ENCODE assay signal across 1 cellular context in genomic region chr20:37390891-37391525, GRCh38.
TF ChIP-seq lines count a peak whose summit lies in the region.

No MANE protein-coding gene starts in this region.

TF ChIP-seq in HepG2, 621 proteins besides CTCF, POLR2A, EP300 and RAD21 (continued from another document and continues in another):
- TF ChIP-seq, protein P1, sequence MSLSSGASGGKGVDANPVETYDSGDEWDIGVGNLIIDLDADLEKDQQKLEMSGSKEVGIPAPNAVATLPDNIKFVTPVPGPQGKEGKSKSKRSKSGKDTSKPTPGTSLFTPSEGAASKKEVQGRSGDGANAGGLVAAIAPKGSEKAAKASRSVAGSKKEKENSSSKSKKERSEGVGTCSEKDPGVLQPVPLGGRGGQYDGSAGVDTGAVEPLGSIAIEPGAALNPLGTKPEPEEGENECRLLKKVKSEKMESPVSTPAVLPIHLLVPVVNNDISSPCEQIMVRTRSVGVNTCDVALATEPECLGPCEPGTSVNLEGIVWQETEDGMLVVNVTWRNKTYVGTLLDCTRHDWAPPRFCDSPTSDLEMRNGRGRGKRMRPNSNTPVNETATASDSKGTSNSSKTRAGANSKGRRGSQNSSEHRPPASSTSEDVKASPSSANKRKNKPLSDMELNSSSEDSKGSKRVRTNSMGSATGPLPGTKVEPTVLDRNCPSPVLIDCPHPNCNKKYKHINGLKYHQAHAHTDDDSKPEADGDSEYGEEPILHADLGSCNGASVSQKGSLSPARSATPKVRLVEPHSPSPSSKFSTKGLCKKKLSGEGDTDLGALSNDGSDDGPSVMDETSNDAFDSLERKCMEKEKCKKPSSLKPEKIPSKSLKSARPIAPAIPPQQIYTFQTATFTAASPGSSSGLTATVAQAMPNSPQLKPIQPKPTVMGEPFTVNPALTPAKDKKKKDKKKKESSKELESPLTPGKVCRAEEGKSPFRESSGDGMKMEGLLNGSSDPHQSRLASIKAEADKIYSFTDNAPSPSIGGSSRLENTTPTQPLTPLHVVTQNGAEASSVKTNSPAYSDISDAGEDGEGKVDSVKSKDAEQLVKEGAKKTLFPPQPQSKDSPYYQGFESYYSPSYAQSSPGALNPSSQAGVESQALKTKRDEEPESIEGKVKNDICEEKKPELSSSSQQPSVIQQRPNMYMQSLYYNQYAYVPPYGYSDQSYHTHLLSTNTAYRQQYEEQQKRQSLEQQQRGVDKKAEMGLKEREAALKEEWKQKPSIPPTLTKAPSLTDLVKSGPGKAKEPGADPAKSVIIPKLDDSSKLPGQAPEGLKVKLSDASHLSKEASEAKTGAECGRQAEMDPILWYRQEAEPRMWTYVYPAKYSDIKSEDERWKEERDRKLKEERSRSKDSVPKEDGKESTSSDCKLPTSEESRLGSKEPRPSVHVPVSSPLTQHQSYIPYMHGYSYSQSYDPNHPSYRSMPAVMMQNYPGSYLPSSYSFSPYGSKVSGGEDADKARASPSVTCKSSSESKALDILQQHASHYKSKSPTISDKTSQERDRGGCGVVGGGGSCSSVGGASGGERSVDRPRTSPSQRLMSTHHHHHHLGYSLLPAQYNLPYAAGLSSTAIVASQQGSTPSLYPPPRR (CRISPR knock-in tag; IDR thresholded peaks at IDR 0.05; ENCODE audit: borderline replicate concordance), result peak; percentile 86
- TF ChIP-seq ZNF143 (CRISPR knock-in tag; IDR thresholded peaks at IDR 0.05) (no peak), CAMTA2 (CRISPR knock-in tag; IDR thresholded peaks at IDR 0.05; ENCODE audit: borderline replicate concordance) (no peak), ZNF230 (CRISPR knock-in tag; IDR thresholded peaks at IDR 0.05) (peak; percentile 89), TAF1 (CRISPR knock-in tag; IDR thresholded peaks at IDR 0.05) (peak; percentile 70), ZNF782 (CRISPR knock-in tag; IDR thresholded peaks at IDR 0.05; ENCODE audit: borderline replicate concordance) (peak; percentile 86; the same call in 1 of the 2 replicates), TOPORS (CRISPR knock-in tag; IDR thresholded peaks at IDR 0.05) (no peak), ZNF20 (CRISPR knock-in tag; IDR thresholded peaks at IDR 0.05) (no peak), TEAD2 (CRISPR knock-in tag; IDR thresholded peaks at IDR 0.05) (no peak), POGK (CRISPR knock-in tag; conservative IDR thresholded peaks at IDR 0.05) (no peak), ONECUT2 (CRISPR knock-in tag; IDR thresholded peaks at IDR 0.05) (no peak), SPEN (CRISPR knock-in tag; IDR thresholded peaks at IDR 0.05; ENCODE audit: low read depth) (peak; percentile 90), GFI1 (CRISPR knock-in tag; IDR thresholded peaks at IDR 0.05; ENCODE audit: borderline replicate concordance) (peak; percentile 95), GATAD1 (CRISPR knock-in tag; IDR thresholded peaks at IDR 0.05) (peak; percentile 62; the same call in 1 of the 2 replicates), FOXO1 (CRISPR knock-in tag; IDR thresholded peaks at IDR 0.05) (peak; percentile 75; the same call in 1 of the 2 replicates), ZFP41 (CRISPR knock-in tag; IDR thresholded peaks at IDR 0.05; ENCODE audit: borderline replicate concordance) (no peak), ZNF496 (CRISPR knock-in tag; IDR thresholded peaks at IDR 0.05; ENCODE audit: insufficient replicate concordance) (no peak), CC2D1A (CRISPR knock-in tag; IDR thresholded peaks at IDR 0.05) (no peak), SALL1 (CRISPR knock-in tag; IDR thresholded peaks at IDR 0.05) (peak; percentile 95), MAFF (IDR thresholded peaks at IDR 0.05; ENCODE audit: low read depth, low read length) (no peak), ZNF577 (CRISPR knock-in tag; IDR thresholded peaks at IDR 0.05; ENCODE audit: borderline replicate concordance, low read depth) (no peak), ZNF101 (CRISPR knock-in tag; IDR thresholded peaks at IDR 0.05; ENCODE audit: borderline replicate concordance, low read depth) (no peak), TSC22D2 (CRISPR knock-in tag; IDR thresholded peaks at IDR 0.05; ENCODE audit: borderline replicate concordance) (peak; percentile 60; the same call in 1 of the 2 replicates), MTF2 (CRISPR knock-in tag; IDR thresholded peaks at IDR 0.05; ENCODE audit: borderline replicate concordance) (no peak), ZNF432 (CRISPR knock-in tag; IDR thresholded peaks at IDR 0.05; ENCODE audit: borderline replicate concordance) (no peak), U2AF2 (IDR thresholded peaks at IDR 0.05; ENCODE audit: low read depth, low read length) (0 out of 2 replicates have a peak, but pooled peaks have one; percentile 21), ZSCAN22 (CRISPR knock-in tag; IDR thresholded peaks at IDR 0.05) (no peak), MIXL1 (CRISPR knock-in tag; IDR thresholded peaks at IDR 0.05) (peak; percentile 72; the same call in 1 of the 2 replicates), RELA (CRISPR knock-in tag; IDR thresholded peaks at IDR 0.05) (0 out of 2 replicates have a peak, but pooled peaks have one; percentile 16), PHB2 (IDR thresholded peaks at IDR 0.05; ENCODE audit: partially characterized antibody) (no peak), ZBTB38 (CRISPR knock-in tag; IDR thresholded peaks at IDR 0.05) (0 out of 2 replicates have a peak, but pooled peaks have one; percentile 61), ZNF329 (CRISPR knock-in tag; IDR thresholded peaks at IDR 0.05; ENCODE audit: low read depth) (no peak), ZNF205 (CRISPR knock-in tag; IDR thresholded peaks at IDR 0.05) (peak; percentile 59; the same call in 1 of the 2 replicates), MLX (CRISPR knock-in tag; IDR thresholded peaks at IDR 0.05) (peak; percentile 88; the same call in 1 of the 2 replicates), ZBTB7A (CRISPR knock-in tag; IDR thresholded peaks at IDR 0.05) (peak; percentile 73), ZNF569 (CRISPR knock-in tag; IDR thresholded peaks at IDR 0.05; ENCODE audit: borderline replicate concordance) (no peak), ZMAT3 (CRISPR knock-in tag; conservative IDR thresholded peaks at IDR 0.05) (peak; percentile 22; the same call in 1 of the 2 replicates), POGZ (CRISPR knock-in tag; IDR thresholded peaks at IDR 0.05) (peak; percentile 91), AGO2 (optimal IDR thresholded peaks at IDR 0.05; ENCODE audit: low read depth, low read length) (peak; percentile 63), KAT7 (CRISPR knock-in tag; IDR thresholded peaks at IDR 0.05; ENCODE audit: borderline replicate concordance) (peak; percentile 79; the same call in 1 of the 2 replicates), ZNF318 (CRISPR knock-in tag; IDR thresholded peaks at IDR 0.05) (no peak), TBX2 (CRISPR knock-in tag; IDR thresholded peaks at IDR 0.05; ENCODE audit: borderline replicate concordance) (peak; percentile 90), TOE1 (CRISPR knock-in tag; IDR thresholded peaks at IDR 0.05) (no peak; the same call in 1 of the 2 replicates), NONO (IDR thresholded peaks at IDR 0.05) (no peak), NONO (CRISPR knock-in tag; conservative IDR thresholded peaks at IDR 0.05) (no peak; the same call in 1 of the 2 replicates)
- TF ChIP-seq, protein P2, sequence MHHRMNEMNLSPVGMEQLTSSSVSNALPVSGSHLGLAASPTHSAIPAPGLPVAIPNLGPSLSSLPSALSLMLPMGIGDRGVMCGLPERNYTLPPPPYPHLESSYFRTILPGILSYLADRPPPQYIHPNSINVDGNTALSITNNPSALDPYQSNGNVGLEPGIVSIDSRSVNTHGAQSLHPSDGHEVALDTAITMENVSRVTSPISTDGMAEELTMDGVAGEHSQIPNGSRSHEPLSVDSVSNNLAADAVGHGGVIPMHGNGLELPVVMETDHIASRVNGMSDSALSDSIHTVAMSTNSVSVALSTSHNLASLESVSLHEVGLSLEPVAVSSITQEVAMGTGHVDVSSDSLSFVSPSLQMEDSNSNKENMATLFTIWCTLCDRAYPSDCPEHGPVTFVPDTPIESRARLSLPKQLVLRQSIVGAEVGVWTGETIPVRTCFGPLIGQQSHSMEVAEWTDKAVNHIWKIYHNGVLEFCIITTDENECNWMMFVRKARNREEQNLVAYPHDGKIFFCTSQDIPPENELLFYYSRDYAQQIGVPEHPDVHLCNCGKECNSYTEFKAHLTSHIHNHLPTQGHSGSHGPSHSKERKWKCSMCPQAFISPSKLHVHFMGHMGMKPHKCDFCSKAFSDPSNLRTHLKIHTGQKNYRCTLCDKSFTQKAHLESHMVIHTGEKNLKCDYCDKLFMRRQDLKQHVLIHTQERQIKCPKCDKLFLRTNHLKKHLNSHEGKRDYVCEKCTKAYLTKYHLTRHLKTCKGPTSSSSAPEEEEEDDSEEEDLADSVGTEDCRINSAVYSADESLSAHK (CRISPR knock-in tag; IDR thresholded peaks at IDR 0.05; ENCODE audit: borderline replicate concordance), result no peak
- TF ChIP-seq, protein P3, sequence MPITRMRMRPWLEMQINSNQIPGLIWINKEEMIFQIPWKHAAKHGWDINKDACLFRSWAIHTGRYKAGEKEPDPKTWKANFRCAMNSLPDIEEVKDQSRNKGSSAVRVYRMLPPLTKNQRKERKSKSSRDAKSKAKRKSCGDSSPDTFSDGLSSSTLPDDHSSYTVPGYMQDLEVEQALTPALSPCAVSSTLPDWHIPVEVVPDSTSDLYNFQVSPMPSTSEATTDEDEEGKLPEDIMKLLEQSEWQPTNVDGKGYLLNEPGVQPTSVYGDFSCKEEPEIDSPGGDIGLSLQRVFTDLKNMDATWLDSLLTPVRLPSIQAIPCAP (CRISPR knock-in tag; IDR thresholded peaks at IDR 0.05; ENCODE audit: low read depth), result 0 out of 2 replicates have a peak, but pooled peaks have one; percentile 78
